26 cellular contexts compared by ENCODE assay signal in the genomic region with DNA sequence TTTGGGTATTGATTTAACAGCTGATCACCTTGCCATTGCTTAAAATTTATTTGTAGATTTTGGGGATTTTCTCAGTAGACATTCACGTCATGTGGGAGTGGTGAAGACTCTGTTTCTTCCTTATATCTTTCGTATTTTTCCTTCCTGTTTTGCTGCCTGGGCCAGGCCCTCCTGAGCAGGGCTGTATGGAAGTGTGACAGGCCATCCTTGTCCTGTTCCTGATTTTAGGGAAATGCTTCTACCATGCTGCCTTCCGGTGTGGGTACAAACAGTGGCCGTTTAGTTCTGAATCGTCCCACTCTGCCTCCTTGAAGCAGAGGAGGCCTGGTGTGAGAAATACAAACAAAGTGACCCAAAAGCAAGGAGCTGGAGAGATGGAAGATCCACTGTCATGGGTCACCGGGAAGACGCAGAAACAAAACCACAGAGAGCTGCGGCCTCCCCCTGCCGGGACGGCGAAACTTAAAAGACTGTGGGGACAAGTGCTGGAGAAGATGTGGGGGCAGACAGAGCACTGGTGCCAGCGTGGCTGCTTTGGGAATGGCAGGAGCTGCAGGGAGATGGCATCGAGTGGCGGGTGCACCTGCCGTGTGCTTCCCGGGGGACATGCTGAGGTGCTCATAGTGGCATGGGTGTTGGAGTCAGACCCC. TPM values are rescaled to one million over a fixed set of nuclear protein-coding genes. Genes with fewer than 3 reads are reported as not detected.
DNase-seq lines count a peak whose midpoint lies in the region; ATAC-seq, FAIRE-seq and TF ChIP-seq lines count a peak whose summit lies in the region.
"Had no signal": no experiment of that assay in that cellular context is flagged by ENCODE, and none has a peak within 500 bp of the region (broad histone marks: within the 10 kb centered on the region; RNA-seq: fewer than 3 reads in every experiment).

No MANE protein-coding gene starts in this region.

- no peak for TF ChIP-seq RAD21 in K562 (CRISPR knock-in tag; conservative IDR thresholded peaks at IDR 0.05 in 1 of 2, IDR thresholded peaks at IDR 0.05 in 1 of 2)

- peaks cover 68% of the 10 kb centered on the region for H3K4me1 Mint-ChIP-seq in activated naive CD4-positive, alpha-beta T cell treated with anti-CD3 and anti-CD28 coated beads, Interleukin-2, amount 50 U/mL, for 24 hours
- H3K4me1 Mint-ChIP-seq in activated naive CD4-positive, alpha-beta T cell treated with anti-CD3 and anti-CD28 coated beads, Interleukin-2, amount 10 ng/mL, durations not matched to agents 7 days and 5 days, result peaks cover 48% of the 10 kb centered on the region
- H3K4me1 Mint-ChIP-seq in HFFc6 (ENCODE audit: low read depth), result peaks cover 16% of the 10 kb centered on the region

- peak overlapping the region; percentile 30 for H3K27ac Mint-ChIP-seq in activated naive CD4-positive, alpha-beta T cell treated with anti-CD3 and anti-CD28 coated beads, Interleukin-2, amount 50 U/mL, for 24 hours
- H3K27ac Mint-ChIP-seq in activated naive CD4-positive, alpha-beta T cell treated with anti-CD3 and anti-CD28 coated beads, Interleukin-2, amount 10 ng/mL, durations not matched to agents 7 days and 5 days, result no peak overlapping the region
- no peak overlapping the region for H3K27ac Mint-ChIP-seq in HFFc6

- peaks cover 85% of the 10 kb centered on the region for H3K79me2 ChIP-seq in K562 (ENCODE audit: control insufficient read depth, insufficient read depth, low read length)

- H3K4me3 ChIP-seq in HL-60 (replicated peaks; ENCODE audit: insufficient read depth, low read length), result no peak overlapping the region
- H3K4me3 ChIP-seq in K562, result no peak overlapping the region
- no peak overlapping the region for H3K4me3 ChIP-seq in prostate gland
- H3K4me3 ChIP-seq: ascending aorta; BLaER1 treated with 17β-estradiol and CSF1 and Interleukin-3, amounts not matched to agents 10 nM and 100 nM; SK-N-MC had no signal

- H2AFZ ChIP-seq in K562 (ENCODE audit: low read depth, low read length), result no peak overlapping the region

- no peaks in the 10 kb centered on the region for H3K9me1 ChIP-seq in K562 (ENCODE audit: control insufficient read depth, insufficient read depth, low read length)

- no TSS peak for BruUV-seq in K562 (replicated peaks; lab: Mats Ljungman, UMichigan)

- TF ChIP-seq POLR2A in K562 (conservative IDR thresholded peaks at IDR 0.05), result no peak
- no peak for TF ChIP-seq POLR2A in prostate gland (IDR thresholded peaks at IDR 0.05)

- CTCF ChIA-PET in activated naive CD4-positive, alpha-beta T cell treated with anti-CD3 and anti-CD28 coated beads, Interleukin-2, amount 10 ng/mL, durations not matched to agents 7 days and 5 days (lab: Charles Lee), result no interaction called here
- CTCF ChIA-PET in K562 (lab: Yijun Ruan, JAX; ENCODE audit: low intra/inter-chr PET ratio), result no interaction called here

- 0 out of 2 replicates have a peak, but pooled peaks cover 3% of the 10 kb centered on the region for H4K20me1 ChIP-seq in K562 (replicated peaks; ENCODE audit: control insufficient read depth, insufficient read depth, low read length)

- H3K4me3 Mint-ChIP-seq in activated naive CD4-positive, alpha-beta T cell treated with anti-CD3 and anti-CD28 coated beads, Interleukin-2, amount 50 U/mL, for 24 hours, result no peak overlapping the region
- no peak overlapping the region for H3K4me3 Mint-ChIP-seq in activated naive CD4-positive, alpha-beta T cell treated with anti-CD3 and anti-CD28 coated beads, Interleukin-2, amount 10 ng/mL, durations not matched to agents 7 days and 5 days
- no peak overlapping the region for H3K4me3 Mint-ChIP-seq in HFFc6

- H3K27ac ChIP-seq in HL-60 (replicated peaks) (peak overlapping the region; percentile 11; the same call in 1 of the 2 replicates), K562 (ENCODE audit: extremely low read depth, low read depth, low read length) (no peak overlapping the region), prostate gland (no peak overlapping the region)
- H3K27ac ChIP-seq: ascending aorta; BLaER1 treated with 17β-estradiol and CSF1 and Interleukin-3, amounts not matched to agents 10 nM and 100 nM; SK-N-MC; VCaP had no signal

- TF ChIP-seq CTCF in HL-60 (IDR thresholded peaks at IDR 0.05; ENCODE audit: insufficient read depth, low read length) (no peak), K562 (IDR thresholded peaks at IDR 0.05 in 2 of 3, conservative IDR thresholded peaks at IDR 0.05 in 1 of 3; ENCODE audit: insufficient read depth in 2 of 3, low read depth in 1 of 3, low read length in 3 of 3) (no peak), prostate gland (IDR thresholded peaks at IDR 0.05) (no peak), HFFc6 (IDR thresholded peaks at IDR 0.05) (no peak)

- H3K27me3 ChIP-seq in HL-60 (ENCODE audit: insufficient read depth, poor library complexity, severe bottlenecking), result no peaks in the 10 kb centered on the region
- H3K27me3 ChIP-seq in K562 (ENCODE audit: control insufficient read depth in 2 of 2, insufficient read depth in 2 of 2, low read length in 2 of 2), result no peaks in the 10 kb centered on the region
- no peaks in the 10 kb centered on the region for H3K27me3 ChIP-seq in prostate gland (replicated peaks; ENCODE audit: insufficient read depth)
- H3K27me3 ChIP-seq: ascending aorta had no signal

- WGBS in K562 (ENCODE audit: insufficient coverage, low coverage, missing lambda C conversion rate), result 92% methylated on average over 16 of the region's 16 CpGs
- 91% methylated on average over 16 of the region's 16 CpGs for WGBS in prostate gland

- H3K4me2 ChIP-seq in K562 (ENCODE audit: insufficient read depth, low read length), result no peak overlapping the region

- H3K9me3 ChIP-seq in K562 (replicated peaks; ENCODE audit: control insufficient read depth, insufficient read depth, low read depth, low read length) (no peaks in the 10 kb centered on the region), prostate gland (no peaks in the 10 kb centered on the region)
- H3K9me3 ChIP-seq: ascending aorta had no signal

- in situ Hi-C loops in K562 (cut with MboI), result no loop called here

- H3K9me3 Mint-ChIP-seq in activated naive CD4-positive, alpha-beta T cell treated with anti-CD3 and anti-CD28 coated beads, Interleukin-2, amount 50 U/mL, for 24 hours, result no peaks in the 10 kb centered on the region
- no peaks in the 10 kb centered on the region for H3K9me3 Mint-ChIP-seq in activated naive CD4-positive, alpha-beta T cell treated with anti-CD3 and anti-CD28 coated beads, Interleukin-2, amount 10 ng/mL, durations not matched to agents 7 days and 5 days
- H3K9me3 Mint-ChIP-seq in HFFc6, result no peaks in the 10 kb centered on the region

- no peaks in the 10 kb centered on the region for H3K27me3 Mint-ChIP-seq in activated naive CD4-positive, alpha-beta T cell treated with anti-CD3 and anti-CD28 coated beads, Interleukin-2, amount 50 U/mL, for 24 hours
- H3K27me3 Mint-ChIP-seq in activated naive CD4-positive, alpha-beta T cell treated with anti-CD3 and anti-CD28 coated beads, Interleukin-2, amount 10 ng/mL, durations not matched to agents 7 days and 5 days, result no peaks in the 10 kb centered on the region
- H3K27me3 Mint-ChIP-seq in HFFc6 (ENCODE audit: insufficient read depth), result no peaks in the 10 kb centered on the region

- ATAC-seq in K562 (no peak), sciatic nerve (peak; percentile 22)

- no peak for FAIRE-seq in K562 (lab: Jason Lieb, UNC)
- FAIRE-seq: D721Med, endothelial cell of umbilical vein, GM12891, keratinocyte, small intestine had no signal

- H3K4me1 ChIP-seq in K562 (replicated peaks in 1 of 2; ENCODE audit: control insufficient read depth in 2 of 2, insufficient read depth in 2 of 2, low read length in 2 of 2), result peaks cover 10 to 11% of the 10 kb centered on the region in 2 experiments; a peak in 4 of 5 replicates
- no peaks in the 10 kb centered on the region for H3K4me1 ChIP-seq in prostate gland (replicated peaks)
- H3K4me1 ChIP-seq: ascending aorta had no signal

- intact Hi-C loops in K562 (cut with micrococcal nuclease) (no loop called here), sciatic nerve (cut with DNase I) (no loop called here), prostate gland (cut with DNase I) (no loop called here)

- H3K36me3 ChIP-seq in K562 (ENCODE audit: control insufficient read depth, insufficient read depth, low read length), result peaks cover 70% of the 10 kb centered on the region
- no peaks in the 10 kb centered on the region for H3K36me3 ChIP-seq in prostate gland
- H3K36me3 ChIP-seq: ascending aorta had no signal

- peaks cover 19% of the 10 kb centered on the region for H3K36me3 Mint-ChIP-seq in activated naive CD4-positive, alpha-beta T cell treated with anti-CD3 and anti-CD28 coated beads, Interleukin-2, amount 50 U/mL, for 24 hours
- H3K36me3 Mint-ChIP-seq in activated naive CD4-positive, alpha-beta T cell treated with anti-CD3 and anti-CD28 coated beads, Interleukin-2, amount 10 ng/mL, durations not matched to agents 7 days and 5 days, result peaks cover 55% of the 10 kb centered on the region
- H3K36me3 Mint-ChIP-seq in HFFc6 (ENCODE audit: low read depth), result peaks cover 35% of the 10 kb centered on the region

- H3K9ac ChIP-seq in K562 (ENCODE audit: insufficient read depth in 1 of 2, low read depth in 2 of 2, low read length in 2 of 2), result peak overlapping the region in 1 of 2 experiments; percentile 31; a peak in 2 of 4 replicates
- H3K9ac ChIP-seq: BLaER1 treated with 17β-estradiol and CSF1 and Interleukin-3, amounts not matched to agents 10 nM and 100 nM had no signal

- DNase-seq in activated naive CD4-positive, alpha-beta T cell treated with anti-CD3 and anti-CD28 coated beads, Interleukin-2, amount 10 ng/mL, durations not matched to agents 7 days and 5 days, result no peak
- DNase-seq in HL-60 (ENCODE audit: low read depth in 1 of 2, low spot score in 1 of 2) (no peak), K562 (ENCODE audit: extremely low read depth in 1 of 4, low spot score in 3 of 4) (no peak), sciatic nerve (ENCODE audit: low spot score) (no peak), NCI-H146 (lab: John Stamatoyannopoulos, UW) (no peak), prostate gland (ENCODE audit: low spot score) (no peak), HFFc6 (no peak)
- DNase-seq: activated CD8-positive, alpha-beta memory T cell treated with anti-CD3 and anti-CD28 coated beads, Interleukin-2, amount 50 U/mL, for 48 hours; caudate nucleus; dermis blood vessel endothelial cell; NCI-H1092; NCI-H187 treated with DMSO at 0.1 percent for 48 hours; NCI-H226; NCI-H748 treated with DMSO at 0.1 percent for 48 hours; nucleus accumbens; RPMI8226; small intestine had no signal

- POLR2A ChIA-PET in K562 (lab: Yijun Ruan, JAX), result interaction anchor here (0.5 to 3.2 kb wide), 6 partner anchors 11 to 1458 kb away, joined by 3 to 19 read pairs (median 4); no protein-coding TSS in a partner anchor

- TF ChIP-seq EP300 in K562 (IDR thresholded peaks at IDR 0.05; ENCODE audit: low read length), result no peak

RNA-seq across cellular contexts. Expression of gene AGPAT3, which starts 7.7 kb away (rescaled TPM):
- 91.3 and 152 TPM in 2 replicates for total RNA-seq in K562 (2011; cell fraction: chromatin; rRNA removed; ENCODE audit: low replicate concordance)
- 92.9 and 103 TPM in 2 replicates for total RNA-seq in K562 (2011; cell fraction: nucleolus; rRNA removed)
- total RNA-seq in K562 (2011; cell fraction: nucleoplasm; rRNA removed), result 104 and 106 TPM in 2 replicates
- 41.3 and 50.4 TPM in 2 replicates for total RNA-seq in K562 (2014; rRNA removed)
- total RNA-seq in K562 (2014; rRNA removed; fragmentation: Illumina TruSeq; extraction: Trizol), result 27.3 and 28.6 TPM in 2 replicates
- 33.7 and 35.7 TPM in 2 replicates for total RNA-seq in K562 (2015; rRNA removed; fragmentation: Illumina TruSeq; extraction: Trizol)
- 88.4 and 90.1 TPM in 2 replicates for total RNA-seq in K562 (2021)
- polyA plus RNA-seq in K562 (2011; rRNA removed), result 48.3 and 63.4 TPM in 2 replicates
- polyA plus RNA-seq in K562 (2011; cell fraction: cytosol; rRNA removed), result 66.5 and 76.4 TPM in 2 replicates
- 70.1 and 87.0 TPM in 2 replicates for polyA plus RNA-seq in K562 (2011; cell fraction: nucleus; rRNA removed)
- 42.6 and 65.7 TPM in 2 replicates for polyA plus RNA-seq in K562 (2012)
- 33.2 and 48.4 TPM in 2 replicates for polyA plus RNA-seq in K562 (2014; fragmentation: Illumina TruSeq; extraction: Trizol)
- 1 to 10 TPM; 1.5 TPM for polyA plus RNA-seq in K562 (2014; fragmentation: Nextera tagmentation; extraction: Ambion mirVana)
- 46.6 and 50.1 TPM in 2 replicates for polyA plus RNA-seq in K562 (2014; rRNA removed)
- 40.0 and 57.0 TPM in 2 replicates for polyA minus RNA-seq in K562 (2011; rRNA and poly(A)+ RNA removed)
- polyA minus RNA-seq in K562 (2011; cell fraction: cytosol; rRNA and poly(A)+ RNA removed), result 48.7 and 66.4 TPM in 2 replicates
- polyA minus RNA-seq in K562 (2011; cell fraction: nucleus; rRNA and poly(A)+ RNA removed), result 26.1 and 32.4 TPM in 2 replicates
- 51.8 TPM for total RNA-seq in sciatic nerve
- total RNA-seq in prostate gland, result 10 to 100 TPM; 31.3 to 53.5 TPM
- total RNA-seq in HFFc6 (2021; fragmentation: NEBNext Ultra II Directional; extraction: Animal tissue kit (Norgen Biotek cat#: 25700)), result 100 to 1,000 TPM in 2 of 6 experiments, 10 to 100 TPM in 4; 94.6 to 114 (median 97.8) TPM
